Comparison of ENCODE assay signal across 1 cellular context in the genomic region with DNA sequence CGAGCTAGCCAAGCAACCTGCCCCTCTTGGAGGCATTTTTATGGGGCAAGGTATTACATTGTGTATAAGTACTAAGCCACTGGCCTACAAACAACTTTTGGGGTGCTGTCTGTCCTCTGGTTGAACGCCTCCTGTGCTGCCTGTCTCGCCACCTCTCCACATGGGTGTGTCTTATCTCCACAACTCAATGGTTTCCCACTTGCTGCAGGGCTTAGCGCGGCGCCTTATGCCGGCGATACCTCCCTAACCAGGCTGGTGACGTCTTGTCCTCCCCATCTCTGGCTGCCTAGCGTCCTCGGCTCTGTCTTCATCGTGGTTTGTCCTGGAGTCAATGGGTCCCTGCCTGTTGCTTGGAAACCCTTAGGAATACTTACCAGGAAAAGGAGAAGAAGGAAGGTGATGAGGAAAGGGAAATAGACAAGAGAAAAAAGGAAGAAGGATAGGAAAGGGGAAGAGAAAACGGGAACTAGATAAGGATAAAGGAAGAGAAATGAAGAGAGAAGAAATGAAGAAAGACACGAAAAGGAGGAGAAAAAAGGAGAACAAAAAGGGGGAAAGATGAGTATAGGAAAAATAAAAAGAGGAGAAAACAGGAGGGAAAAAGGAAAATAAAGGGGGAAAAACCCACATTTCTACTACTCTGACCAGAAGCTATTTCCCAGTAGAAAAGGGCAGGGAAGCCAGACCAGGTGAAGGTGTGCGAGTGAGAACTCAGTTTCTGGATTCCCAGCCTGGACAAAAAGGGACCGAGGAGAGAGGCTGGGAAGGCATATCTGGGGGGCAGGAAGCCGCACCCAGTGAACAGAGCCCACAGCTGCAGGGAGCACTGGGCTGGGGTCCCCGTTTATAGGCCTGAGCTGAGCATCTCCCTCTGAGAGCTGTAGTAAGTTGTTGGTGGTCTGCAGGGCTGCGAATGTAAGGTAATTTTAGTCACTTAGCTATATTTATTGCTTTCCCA.
A peak's percentile ranks its signal among the peaks of the same experiment; 100 is the strongest.
TF ChIP-seq lines count a peak whose summit lies in the region.

No MANE protein-coding gene starts in this region.

TF ChIP-seq in K562, 482 proteins besides CTCF, POLR2A, EP300 and RAD21 (continued from another document):
- TF ChIP-seq, protein P1, sequence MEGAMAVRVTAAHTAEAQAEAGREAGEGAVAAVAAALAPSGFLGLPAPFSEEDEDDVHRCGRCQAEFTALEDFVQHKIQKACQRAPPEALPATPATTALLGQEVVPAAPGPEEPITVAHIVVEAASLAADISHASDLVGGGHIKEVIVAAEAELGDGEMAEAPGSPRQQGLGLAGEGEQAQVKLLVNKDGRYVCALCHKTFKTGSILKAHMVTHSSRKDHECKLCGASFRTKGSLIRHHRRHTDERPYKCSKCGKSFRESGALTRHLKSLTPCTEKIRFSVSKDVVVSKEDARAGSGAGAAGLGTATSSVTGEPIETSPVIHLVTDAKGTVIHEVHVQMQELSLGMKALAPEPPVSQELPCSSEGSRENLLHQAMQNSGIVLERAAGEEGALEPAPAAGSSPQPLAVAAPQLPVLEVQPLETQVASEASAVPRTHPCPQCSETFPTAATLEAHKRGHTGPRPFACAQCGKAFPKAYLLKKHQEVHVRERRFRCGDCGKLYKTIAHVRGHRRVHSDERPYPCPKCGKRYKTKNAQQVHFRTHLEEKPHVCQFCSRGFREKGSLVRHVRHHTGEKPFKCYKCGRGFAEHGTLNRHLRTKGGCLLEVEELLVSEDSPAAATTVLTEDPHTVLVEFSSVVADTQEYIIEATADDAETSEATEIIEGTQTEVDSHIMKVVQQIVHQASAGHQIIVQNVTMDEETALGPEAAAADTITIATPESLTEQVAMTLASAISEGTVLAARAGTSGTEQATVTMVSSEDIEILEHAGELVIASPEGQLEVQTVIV (CRISPR knock-in tag; IDR thresholded peaks at IDR 0.05; ENCODE audit: borderline replicate concordance): no peak
- TF ChIP-seq, protein P2, sequence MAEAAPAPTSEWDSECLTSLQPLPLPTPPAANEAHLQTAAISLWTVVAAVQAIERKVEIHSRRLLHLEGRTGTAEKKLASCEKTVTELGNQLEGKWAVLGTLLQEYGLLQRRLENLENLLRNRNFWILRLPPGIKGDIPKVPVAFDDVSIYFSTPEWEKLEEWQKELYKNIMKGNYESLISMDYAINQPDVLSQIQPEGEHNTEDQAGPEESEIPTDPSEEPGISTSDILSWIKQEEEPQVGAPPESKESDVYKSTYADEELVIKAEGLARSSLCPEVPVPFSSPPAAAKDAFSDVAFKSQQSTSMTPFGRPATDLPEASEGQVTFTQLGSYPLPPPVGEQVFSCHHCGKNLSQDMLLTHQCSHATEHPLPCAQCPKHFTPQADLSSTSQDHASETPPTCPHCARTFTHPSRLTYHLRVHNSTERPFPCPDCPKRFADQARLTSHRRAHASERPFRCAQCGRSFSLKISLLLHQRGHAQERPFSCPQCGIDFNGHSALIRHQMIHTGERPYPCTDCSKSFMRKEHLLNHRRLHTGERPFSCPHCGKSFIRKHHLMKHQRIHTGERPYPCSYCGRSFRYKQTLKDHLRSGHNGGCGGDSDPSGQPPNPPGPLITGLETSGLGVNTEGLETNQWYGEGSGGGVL (CRISPR knock-in tag; IDR thresholded peaks at IDR 0.05): no peak
- no peak for TF ChIP-seq CBX8 (IDR thresholded peaks at IDR 0.05; ENCODE audit: borderline replicate concordance, extremely low read depth, low read depth, low read length, poor library complexity, severe bottlenecking)
- no peak for TF ChIP-seq HDAC2 (IDR thresholded peaks at IDR 0.05)
- peak; percentile 46; the same call in 1 of the 2 replicates for TF ChIP-seq CTBP1 (IDR thresholded peaks at IDR 0.05; ENCODE audit: borderline replicate concordance)
